Comparison of ENCODE assay signal across 24 cellular contexts in genomic region chr12:94863286-94863685, GRCh38.
A peak's percentile ranks its signal among the peaks of the same experiment; 100 is the strongest.
DNase-seq lines count a peak whose midpoint lies in the region; ATAC-seq, FAIRE-seq and TF ChIP-seq lines count a peak whose summit lies in the region.
"Had no signal": no experiment of that assay in that cellular context is flagged by ENCODE, and none has a peak within 500 bp of the region (broad histone marks: within the 10 kb centered on the region; RNA-seq: fewer than 3 reads in every experiment).

No MANE protein-coding gene starts in this region.

- TF ChIP-seq EP300 in GM12878 (IDR thresholded peaks at IDR 0.05; ENCODE audit: borderline replicate concordance in 1 of 2, control insufficient read depth in 1 of 2, low read depth in 2 of 2, low read length in 2 of 2) (no peak), gastroesophageal sphincter (IDR thresholded peaks at IDR 0.05) (no peak)

- FAIRE-seq in GM12878 (lab: Jason Lieb, UNC), result peak; percentile 23
- FAIRE-seq: D721Med, GM12892, H54 had no signal

- intact Hi-C loops in GM12878 (cut with micrococcal nuclease; ENCODE audit: unreplicated experiment), result no loop called here
- intact Hi-C loops in upper lobe of right lung (cut with DNase I), result no loop called here

- DNase-seq in GM12878 (ENCODE audit: low read depth, low spot score) (no peak), NCI-H2227 (lab: John Stamatoyannopoulos, UW; ENCODE audit: unreplicated experiment) (no peak), DMS53 treated with DMSO at 0.1 percent for 48 hours (lab: John Stamatoyannopoulos, UW; ENCODE audit: unreplicated experiment) (no peak), upper lobe of right lung (no peak)
- DNase-seq: 8988T; ACHN; AML-193; BE2C; CD4-positive, alpha-beta T cell; CD8-positive, alpha-beta memory T cell; DMS 273 treated with DMSO at 0.1 percent for 48 hours; DMS79 treated with DMSO at 0.1 percent for 48 hours; GF-D8; GOT3; HFFc6 had no signal

- in situ Hi-C loops in GM12878 (cut with MboI), result no loop called here

- H3K79me2 ChIP-seq in GM12878 (ENCODE audit: control insufficient read depth, insufficient read depth, low read length), result peaks cover 95% of the 10 kb centered on the region

- ATAC-seq in GM12878 (no peak), gastroesophageal sphincter (no peak), upper lobe of right lung (no peak)
- ATAC-seq: A549 had no signal

- peaks cover 31% of the 10 kb centered on the region for H3K4me1 Mint-ChIP-seq in nephron
- H3K4me1 Mint-ChIP-seq: CD14-positive monocyte; CD8-positive, alpha-beta memory T cell had no signal

- TF ChIP-seq CTCF in GM12878 (IDR thresholded peaks at IDR 0.05 in 2 of 3, conservative IDR thresholded peaks at IDR 0.05 in 1 of 3; ENCODE audit: control insufficient read depth in 2 of 3, extremely low read depth in 1 of 3, insufficient read depth in 1 of 3, low read depth in 3 of 3, low read length in 3 of 3), result no peak
- no peak for TF ChIP-seq CTCF in gastroesophageal sphincter (IDR thresholded peaks at IDR 0.05)
- TF ChIP-seq CTCF in nephron (IDR thresholded peaks at IDR 0.05; ENCODE audit: unreplicated experiment in 3 of 3), result no peak
- TF ChIP-seq CTCF in upper lobe of right lung (IDR thresholded peaks at IDR 0.05), result no peak

- H3K9ac ChIP-seq in GM12878 (ENCODE audit: control insufficient read depth, insufficient read depth, low read length), result no peak overlapping the region
- H3K9ac ChIP-seq: BLaER1 treated with 17β-estradiol and CSF1 and Interleukin-3, amounts not matched to agents 10 nM and 100 nM had no signal

- H3K27me3 ChIP-seq in GM12878 (replicated peaks in 1 of 2; ENCODE audit: control insufficient read depth in 2 of 2, insufficient read depth in 2 of 2, low read length in 1 of 2), result no peaks in the 10 kb centered on the region
- H3K27me3 ChIP-seq in gastroesophageal sphincter, result no peaks in the 10 kb centered on the region
- no peaks in the 10 kb centered on the region for H3K27me3 ChIP-seq in upper lobe of right lung
- H3K27me3 ChIP-seq: BLaER1 treated with 17β-estradiol and CSF1 and Interleukin-3, amounts not matched to agents 10 nM and 100 nM had no signal

- TF ChIP-seq POLR2A in GM12878 (IDR thresholded peaks at IDR 0.05; ENCODE audit: low read depth, low read length), result no peak
- no peak for TF ChIP-seq POLR2A in gastroesophageal sphincter (IDR thresholded peaks at IDR 0.05)

- H3K9me3 Mint-ChIP-seq in nephron, result no peaks in the 10 kb centered on the region
- H3K9me3 Mint-ChIP-seq: CD14-positive monocyte, HFFc6 had no signal

- SMC1A ChIA-PET in GM12878 (lab: Charles Lee; ENCODE audit: uncharacterized antibody, unreplicated experiment), result interaction anchor here (1.2 to 1.3 kb wide), 3 partner anchors 10 to 22 kb away, joined by 4 to 5 read pairs (median 5); no protein-coding TSS in a partner anchor

- RAD21 ChIA-PET in GM12878 (lab: Charles Lee; ENCODE audit: unreplicated experiment), result no interaction called here

- BruUV-seq in GM12878 (replicated peaks; lab: Mats Ljungman, UMichigan), result no TSS peak

- H3K36me3 Mint-ChIP-seq in nephron (ENCODE audit: low read depth), result no peaks in the 10 kb centered on the region
- H3K36me3 Mint-ChIP-seq: CD14-positive monocyte; CD8-positive, alpha-beta memory T cell had no signal

- peaks cover 8% of the 10 kb centered on the region for H3K9me3 ChIP-seq in GM12878 (replicated peaks; ENCODE audit: control insufficient read depth, insufficient read depth, low read length)
- no peaks in the 10 kb centered on the region for H3K9me3 ChIP-seq in gastroesophageal sphincter
- no peaks in the 10 kb centered on the region for H3K9me3 ChIP-seq in upper lobe of right lung
- H3K9me3 ChIP-seq: BE2C, HAP-1 had no signal

- WGBS in GM12878 (ENCODE audit: insufficient coverage, insufficient replicate concordance, low lambda C conversion rate, missing lambda C conversion rate), result 76% methylated on average over 4 of the region's 4 CpGs
- WGBS in gastroesophageal sphincter (ENCODE audit: low coverage in 1 of 2), 2 donors, result 8 to 18% methylated on average over 4 of the region's 4 CpGs

- no peak overlapping the region for H3K4me3 ChIP-seq in GM12878
- H3K4me3 ChIP-seq in gastroesophageal sphincter, result no peak overlapping the region
- no peak overlapping the region for H3K4me3 ChIP-seq in upper lobe of right lung
- H3K4me3 ChIP-seq: A549; BLaER1 treated with 17β-estradiol and CSF1 and Interleukin-3, amounts not matched to agents 10 nM and 100 nM; HAP-1 had no signal

- H3K4me1 ChIP-seq in GM12878 (ENCODE audit: control insufficient read depth, insufficient read depth, low read length) (peaks cover 15% of the 10 kb centered on the region; the same call in 1 of the 2 replicates), gastroesophageal sphincter (peaks cover 11 to 54% (median 17%) of the 10 kb centered on the region in 3 donors), upper lobe of right lung (peaks cover 3% of the 10 kb centered on the region)
- H3K4me1 ChIP-seq: A549; BE2C; BLaER1 treated with 17β-estradiol and CSF1 and Interleukin-3, amounts not matched to agents 10 nM and 100 nM had no signal

- no peak overlapping the region for H2AFZ ChIP-seq in GM12878 (ENCODE audit: control insufficient read depth, low read depth, low read length)

- H3K27ac ChIP-seq in GM12878 (ENCODE audit: control insufficient read depth, insufficient read depth) (no peak overlapping the region), gastroesophageal sphincter (peak overlapping the region; percentile 49 to 77 (median 63)), upper lobe of right lung (no peak overlapping the region)
- H3K27ac ChIP-seq: A549; BLaER1 treated with 17β-estradiol and CSF1 and Interleukin-3, amounts not matched to agents 10 nM and 100 nM had no signal

- H3K36me3 ChIP-seq in GM12878 (ENCODE audit: control insufficient read depth in 2 of 2, insufficient read depth in 2 of 2, low read length in 1 of 2) (0 out of 4 replicates have a peak, but pooled peaks cover 0 to 5% of the 10 kb centered on the region in 2 experiments), gastroesophageal sphincter (no peaks in the 10 kb centered on the region), upper lobe of right lung (no peaks in the 10 kb centered on the region)
- H3K36me3 ChIP-seq: BE2C; BLaER1 treated with 17β-estradiol and CSF1 and Interleukin-3, amounts not matched to agents 10 nM and 100 nM; HAP-1 had no signal

- H3K27ac Mint-ChIP-seq in nephron, result peak overlapping the region; percentile 24 to 74 (median 71)
- H3K27ac Mint-ChIP-seq: CD14-positive monocyte; CD4-positive, alpha-beta T cell; CD8-positive, alpha-beta memory T cell; HFFc6 had no signal

- TF ChIP-seq RAD21 in GM12878 (IDR thresholded peaks at IDR 0.05; ENCODE audit: insufficient read depth, low read depth, low read length), result no peak

- POLR2A ChIA-PET in GM12878 (lab: Charles Lee), result no interaction called here

- H3K4me3 Mint-ChIP-seq in nephron, result no peak overlapping the region
- H3K4me3 Mint-ChIP-seq: CD4-positive, alpha-beta T cell; CD8-positive, alpha-beta memory T cell; HFFc6 had no signal

- no peaks in the 10 kb centered on the region for H4K20me1 ChIP-seq in GM12878 (ENCODE audit: control insufficient read depth, insufficient read depth)
- H4K20me1 ChIP-seq: BLaER1 treated with 17β-estradiol and CSF1 and Interleukin-3, amounts not matched to agents 10 nM and 100 nM had no signal

- no peak overlapping the region for H3K4me2 ChIP-seq in GM12878 (ENCODE audit: control insufficient read depth, insufficient read depth)
- H3K4me2 ChIP-seq: A549; BLaER1 treated with 17β-estradiol and CSF1 and Interleukin-3, amounts not matched to agents 10 nM and 100 nM had no signal

- H3K27me3 Mint-ChIP-seq in nephron (ENCODE audit: low read depth), result no peaks in the 10 kb centered on the region

- CTCF ChIA-PET in GM12878 (lab: Yijun Ruan, JAX), result interaction anchor here (1.1 kb wide), 1 partner anchor 24 kb away, joined by 3 read pairs; no protein-coding TSS in a partner anchor

TF ChIP-seq in GM12878, 131 proteins besides CTCF, POLR2A, EP300 and RAD21:
- TF ChIP-seq MLLT1 (IDR thresholded peaks at IDR 0.05) (peak; percentile 31; the same call in 1 of the 2 replicates), RBBP5 (conservative IDR thresholded peaks at IDR 0.05) (no peak)

Comparison
In these comparisons a context has a peak if more than half of its experiments do, and no peak if none do; other contexts are left out.
1. H3K27ac ChIP-seq: peak in gastroesophageal sphincter (4 of 4); none in GM12878 (single experiment) and upper lobe of right lung (single experiment).